In genomic region chr13:50713849-50714248, GRCh38 we compare ENCODE assay signal across 1 cellular context.
TF ChIP-seq lines count a peak whose summit lies in the region.

No MANE protein-coding gene starts in this region.

TF ChIP-seq in GM23338, 12 proteins besides CTCF, POLR2A, EP300 and RAD21 (continued from another document):
- TF ChIP-seq ZNF462 (CRISPR knock-in tag; IDR thresholded peaks at IDR 0.05) = no peak
- no peak for TF ChIP-seq NANOG (IDR thresholded peaks at IDR 0.05; ENCODE audit: borderline replicate concordance)
- no peak for TF ChIP-seq CREB1 (CRISPR knock-in tag; IDR thresholded peaks at IDR 0.05; ENCODE audit: low read depth)
- no peak for TF ChIP-seq EZH2 (IDR thresholded peaks at IDR 0.05; ENCODE audit: low read depth, unreplicated experiment)
- no peak for TF ChIP-seq STAT1 (IDR thresholded peaks at IDR 0.05; ENCODE audit: unreplicated experiment)
- TF ChIP-seq POLR2AphosphoS5 (IDR thresholded peaks at IDR 0.05; ENCODE audit: low read depth) = no peak
- no peak for TF ChIP-seq EZH2phosphoT487 (IDR thresholded peaks at IDR 0.05; ENCODE audit: unreplicated experiment)
- TF ChIP-seq ZNF114 (CRISPR knock-in tag; IDR thresholded peaks at IDR 0.05) = no peak
TF ChIP-seq in GM23338: peak in this region for 0.
